21 cellular contexts compared by ENCODE assay signal in genomic region chr12:78645956-78646355, GRCh38.
DNase-seq lines count a peak whose midpoint lies in the region; TF ChIP-seq lines count a peak whose summit lies in the region.
"Had no signal": no experiment of that assay in that cellular context is flagged by ENCODE, and none has a peak within 500 bp of the region (broad histone marks: within the 10 kb centered on the region; RNA-seq: fewer than 3 reads in every experiment).

No MANE protein-coding gene starts in this region.

- H3K27me3 Mint-ChIP-seq in activated CD4-positive, alpha-beta memory T cell treated with anti-CD3 and anti-CD28 coated beads for 36 hours = no peaks in the 10 kb centered on the region
- H3K27me3 Mint-ChIP-seq: activated naive CD8-positive, alpha-beta T cell treated with anti-CD3 and anti-CD28 coated beads, Interleukin-2, amount 50 U/mL, for 24 hours; central memory CD8-positive, alpha-beta T cell; effector memory CD8-positive, alpha-beta T cell had no signal

- POLR2A ChIA-PET in activated CD4-positive, alpha-beta memory T cell treated with anti-CD3 and anti-CD28 coated beads for 36 hours (lab: Charles Lee) = no interaction called here

- no peaks in the 10 kb centered on the region for H3K36me3 ChIP-seq in adipocyte (ENCODE audit: control insufficient read depth, insufficient read depth, low read length, severe bottlenecking)
- H3K36me3 ChIP-seq: pancreas, SJSA1 had no signal

- TF ChIP-seq CTCF in AG10803 (conservative IDR thresholded peaks at IDR 0.05; ENCODE audit: low read length) (no peak), foreskin fibroblast (IDR thresholded peaks at IDR 0.05; ENCODE audit: low read depth, low read length) (no peak)

- no peaks in the 10 kb centered on the region for H3K9me3 ChIP-seq in adipocyte (ENCODE audit: control insufficient read depth, low read length)
- H3K9me3 ChIP-seq: pancreas, SJSA1 had no signal

- DNase-seq in AG10803 (ENCODE audit: low read depth) (peak; percentile 72), HCEC 1CT (peak; percentile 4), adipocyte (ENCODE audit: low read depth) (peak; percentile 74), foreskin fibroblast (peak; percentile 21 to 59), H4 (ENCODE audit: low spot score) (no peak), NCI-H187 (lab: John Stamatoyannopoulos, UW) (no peak), iPS-NIHi7 (ENCODE audit: extremely low spot score) (no peak)
- no peak for DNase-seq in activated CD4-positive, alpha-beta memory T cell treated with anti-CD3 and anti-CD28 coated beads for 36 hours
- DNase-seq: activated naive CD8-positive, alpha-beta T cell treated with anti-CD3 and anti-CD28 coated beads, Interleukin-2, amount 50 U/mL, for 24 hours; AML-193; effector memory CD8-positive, alpha-beta T cell; H7; KG1; NCI-H1048; pancreas; stimulated activated CD4-positive, alpha-beta T cell treated with anti-CD3 and anti-CD28 coated beads, Interleukin-4, amount 100 ng/mL, for 1 hour had no signal

- H3K27me3 ChIP-seq in adipocyte (replicated peaks; ENCODE audit: control insufficient read depth, insufficient read depth, low read length) = no peaks in the 10 kb centered on the region
- H3K27me3 ChIP-seq: pancreas, SJSA1 had no signal

- H3K4me3 Mint-ChIP-seq in activated CD4-positive, alpha-beta memory T cell treated with anti-CD3 and anti-CD28 coated beads for 36 hours = no peak overlapping the region
- H3K4me3 Mint-ChIP-seq: activated naive CD8-positive, alpha-beta T cell treated with anti-CD3 and anti-CD28 coated beads, Interleukin-2, amount 50 U/mL, for 24 hours; central memory CD8-positive, alpha-beta T cell; effector memory CD8-positive, alpha-beta T cell; T-helper 2 cell treated with Interferon-gamma antibody and Interleukin-4, amounts not matched to agents 5 μg/mL and 100 μg/mL, for 36 hours had no signal

- H3K4me3 ChIP-seq in AG10803 (ENCODE audit: low read length) (no peak overlapping the region), adipocyte (ENCODE audit: low read length) (no peak overlapping the region), foreskin fibroblast (ENCODE audit: low read depth in 1 of 2, low read length in 2 of 2) (no peak overlapping the region)
- H3K4me3 ChIP-seq: lung, pancreas, SJSA1 had no signal

- no peaks in the 10 kb centered on the region for H3K4me1 Mint-ChIP-seq in activated CD4-positive, alpha-beta memory T cell treated with anti-CD3 and anti-CD28 coated beads for 36 hours (ENCODE audit: low read depth)
- H3K4me1 Mint-ChIP-seq: activated naive CD8-positive, alpha-beta T cell treated with anti-CD3 and anti-CD28 coated beads, Interleukin-2, amount 50 U/mL, for 24 hours; central memory CD8-positive, alpha-beta T cell had no signal

- CTCF ChIA-PET in activated CD4-positive, alpha-beta memory T cell treated with anti-CD3 and anti-CD28 coated beads for 36 hours (lab: Charles Lee) = no interaction called here

- intact Hi-C loops in activated CD4-positive, alpha-beta memory T cell treated with anti-CD3 and anti-CD28 coated beads for 36 hours (cut with micrococcal nuclease) = no loop called here

- no peak overlapping the region for H3K9ac ChIP-seq in adipocyte (ENCODE audit: low read length)

- no peaks in the 10 kb centered on the region for H3K4me1 ChIP-seq in adipocyte (ENCODE audit: control insufficient read depth, insufficient read depth, low read length)
- H3K4me1 ChIP-seq: pancreas, SJSA1 had no signal

- H3K27ac Mint-ChIP-seq in activated CD4-positive, alpha-beta memory T cell treated with anti-CD3 and anti-CD28 coated beads for 36 hours = no peak overlapping the region
- H3K27ac Mint-ChIP-seq: activated naive CD8-positive, alpha-beta T cell treated with anti-CD3 and anti-CD28 coated beads, Interleukin-2, amount 50 U/mL, for 24 hours; activated T-helper 2 cell treated with anti-CD3 and anti-CD28 coated beads, Interferon-gamma antibody, Interleukin-2, Interleukin-4, amounts not matched to agents 10 μg/mL and 5 μg/mL and 100 μg/mL, durations not matched to agents 14 hours and 24 hours and 36 hours; effector memory CD8-positive, alpha-beta T cell; T-helper 2 cell treated with Interferon-gamma antibody and Interleukin-4, amounts not matched to agents 5 μg/mL and 100 μg/mL, for 36 hours had no signal

- no peaks in the 10 kb centered on the region for H3K36me3 Mint-ChIP-seq in activated CD4-positive, alpha-beta memory T cell treated with anti-CD3 and anti-CD28 coated beads for 36 hours

- peaks cover 22% of the 10 kb centered on the region for H3K9me3 Mint-ChIP-seq in activated CD4-positive, alpha-beta memory T cell treated with anti-CD3 and anti-CD28 coated beads for 36 hours

Comparison
In these comparisons a context has a peak if more than half of its experiments do, and no peak if none do; other contexts are left out.
1. DNase-seq: peak in AG10803 (single experiment), HCEC 1CT (single experiment), adipocyte (single experiment) and foreskin fibroblast (2 of 2); none in H4 (single experiment), NCI-H187 (0 of 2), activated CD4-positive, alpha-beta memory T cell treated with anti-CD3 and anti-CD28 coated beads for 36 hours (single experiment) and iPS-NIHi7 (single experiment).